ENCODE assay signal across 8 cellular contexts in the genomic region with DNA sequence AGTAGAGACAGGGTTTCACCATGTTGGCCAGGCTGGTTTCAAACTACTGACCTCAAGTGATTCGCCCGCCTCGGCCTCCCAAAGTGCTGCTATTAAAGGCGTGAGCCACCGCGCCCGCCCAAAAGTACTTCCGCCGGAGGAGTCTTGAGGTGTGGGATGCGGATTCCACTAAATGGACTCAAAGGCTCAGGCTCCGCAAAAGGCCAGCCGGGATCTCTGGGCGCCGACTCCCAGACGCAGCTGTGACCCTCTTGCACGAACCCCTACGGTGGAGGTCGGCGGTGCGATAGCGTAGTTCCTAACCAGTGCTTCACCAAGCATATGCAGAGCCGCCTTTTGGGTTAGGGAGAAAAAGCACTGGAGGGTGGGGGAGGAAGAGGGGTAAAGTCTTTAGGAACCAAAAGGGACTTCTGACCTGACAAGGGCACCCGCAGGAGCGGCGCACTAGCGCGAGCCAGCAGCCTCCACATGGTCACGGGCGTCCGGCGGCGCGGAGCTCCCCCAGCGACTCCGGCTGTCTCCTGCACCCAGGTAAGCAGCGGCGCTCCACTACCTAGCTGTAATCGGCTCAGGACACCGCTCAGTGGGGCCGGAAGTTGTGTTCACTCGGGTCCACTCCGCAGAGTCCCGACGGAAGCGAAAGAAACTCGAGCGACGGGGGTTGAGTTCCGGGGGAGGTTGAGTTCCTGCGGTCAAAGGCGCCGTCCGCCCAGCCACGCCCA. TPM values are rescaled to one million over a fixed set of nuclear protein-coding genes. Genes with fewer than 3 reads are reported as not detected.
A peak's percentile ranks its signal among the peaks of the same experiment; 100 is the strongest.
DNase-seq lines count a peak whose midpoint lies in the region; ATAC-seq and TF ChIP-seq lines count a peak whose summit lies in the region.

Gene MRPL16, minus strand, starts transcription at position 590 of the 722 bp plus-strand sequence. Its CDS starts 120 bp downstream, at position 470.

- intact Hi-C loops in Calu3 (cut with micrococcal nuclease; ENCODE audit: unreplicated experiment), result loop anchor here (10.0 kb wide), 1 partner anchor 266 kb away; no protein-coding TSS in a partner anchor

- DNase-seq in Calu3, result peak; percentile 89
- peak in 75 of 76 experiments; percentile 27 to 94 (median 84) for DNase-seq in HUDEP-2 (lab: John Stamatoyannopoulos, UW; ENCODE audit: unreplicated experiment in 76 of 76)
- peak; percentile 89 for DNase-seq in NOMO-1 treated with dmso at 0.1 percent for 144 hours (lab: John Stamatoyannopoulos, UW; ENCODE audit: unreplicated experiment)
- DNase-seq in activated CD8-positive, alpha-beta memory T cell treated with anti-CD3 and anti-CD28 coated beads, Interleukin-2, amount 10 ng/mL, durations not matched to agents 7 days and 5 days, result peak; percentile 95
- DNase-seq in mesothelial cell of epicardium (ENCODE audit: low spot score in 2 of 2, unreplicated experiment in 2 of 2), result peak; percentile 73 to 91
- peak; percentile 83 for DNase-seq in stimulated activated CD8-positive, alpha-beta memory T cell treated with anti-CD3 and anti-CD28 coated beads, Interleukin-15, amount 100 ng/mL, for 48 hours (ENCODE audit: low read depth in 2 of 2)

- peak; percentile 96 for ATAC-seq in GM21381 (IDR thresholded peaks at IDR 0.05; ENCODE audit: unreplicated experiment)
- ATAC-seq in activated CD8-positive, alpha-beta memory T cell treated with anti-CD3 and anti-CD28 coated beads, Interleukin-2, amount 10 ng/mL, durations not matched to agents 7 days and 5 days, result peak; percentile 99

- H3K27ac Mint-ChIP-seq in Calu3 (ENCODE audit: unreplicated experiment), result peak within 1 kb of the TSS; percentile 87
- peak within 1 kb of the TSS; percentile 91 for H3K27ac Mint-ChIP-seq in activated CD8-positive, alpha-beta memory T cell treated with anti-CD3 and anti-CD28 coated beads, Interleukin-2, amount 10 ng/mL, durations not matched to agents 7 days and 5 days
- peak within 1 kb of the TSS; percentile 95 for H3K27ac Mint-ChIP-seq in mesothelial cell of epicardium

- CTCF ChIA-PET in Calu3 (lab: Charles Lee), result interaction anchor here (0.9 to 1.9 kb wide), 3 partner anchors 55 to 273 kb away, joined by 4 to 5 read pairs (median 5); partner anchors contain the start of gene STX3
- CTCF ChIA-PET in activated CD8-positive, alpha-beta memory T cell treated with anti-CD3 and anti-CD28 coated beads, Interleukin-2, amount 10 ng/mL, durations not matched to agents 7 days and 5 days (lab: Charles Lee), result interaction anchor here (1.0 to 5.1 kb wide), 11 partner anchors 8 to 141 kb away, joined by 3 to 50 read pairs (median 4); partner anchors contain the start of genes PATL1 and STX3

- in situ Hi-C loops in endometrial microvascular endothelial cells (cut with HindIII; ENCODE audit: inconsistent ontology term, low pct_unique_long_range_greater_than_20kb, low sequenced_read_pairs), result no loop called here

- H3K27me3 Mint-ChIP-seq in Calu3 (ENCODE audit: unreplicated experiment), result no peaks in the 10 kb centered on the region
- no peaks in the 10 kb centered on the region for H3K27me3 Mint-ChIP-seq in activated CD8-positive, alpha-beta memory T cell treated with anti-CD3 and anti-CD28 coated beads, Interleukin-2, amount 10 ng/mL, durations not matched to agents 7 days and 5 days
- H3K27me3 Mint-ChIP-seq in mesothelial cell of epicardium (ENCODE audit: low read depth), result peaks cover 6% of the 10 kb centered on the region

- no peak for TF ChIP-seq CTCF in Calu3 (IDR thresholded peaks at IDR 0.05; ENCODE audit: unreplicated experiment)
- TF ChIP-seq CTCF in mesothelial cell of epicardium (IDR thresholded peaks at IDR 0.05; ENCODE audit: unreplicated experiment), result peak; percentile 15

- BruUV-seq in Calu3 (replicated peaks; lab: Mats Ljungman, UMichigan), result no TSS peak

- peak within 1 kb of the TSS; percentile 90 for H3K4me3 Mint-ChIP-seq in Calu3 (ENCODE audit: low read depth, unreplicated experiment)
- peak within 1 kb of the TSS; percentile 91 for H3K4me3 Mint-ChIP-seq in activated CD8-positive, alpha-beta memory T cell treated with anti-CD3 and anti-CD28 coated beads, Interleukin-2, amount 10 ng/mL, durations not matched to agents 7 days and 5 days
- peak within 1 kb of the TSS; percentile 92 for H3K4me3 Mint-ChIP-seq in mesothelial cell of epicardium

- peaks cover 9% of the 10 kb centered on the region for H3K4me1 Mint-ChIP-seq in Calu3 (ENCODE audit: low read depth, unreplicated experiment)
- peaks cover 34% of the 10 kb centered on the region for H3K4me1 Mint-ChIP-seq in activated CD8-positive, alpha-beta memory T cell treated with anti-CD3 and anti-CD28 coated beads, Interleukin-2, amount 10 ng/mL, durations not matched to agents 7 days and 5 days
- peaks cover 11% of the 10 kb centered on the region for H3K4me1 Mint-ChIP-seq in mesothelial cell of epicardium

- H3K36me3 Mint-ChIP-seq in Calu3 (ENCODE audit: insufficient read depth, unreplicated experiment) (peaks cover 45% of the 10 kb centered on the region), mesothelial cell of epicardium (peaks cover 7% of the 10 kb centered on the region)
- H3K36me3 Mint-ChIP-seq in activated CD8-positive, alpha-beta memory T cell treated with anti-CD3 and anti-CD28 coated beads, Interleukin-2, amount 10 ng/mL, durations not matched to agents 7 days and 5 days, result peaks cover 25% of the 10 kb centered on the region

- H3K9me3 Mint-ChIP-seq in Calu3 (ENCODE audit: low read depth, unreplicated experiment) (no peaks in the 10 kb centered on the region), mesothelial cell of epicardium (peaks cover 4% of the 10 kb centered on the region)
- H3K9me3 Mint-ChIP-seq in activated CD8-positive, alpha-beta memory T cell treated with anti-CD3 and anti-CD28 coated beads, Interleukin-2, amount 10 ng/mL, durations not matched to agents 7 days and 5 days (ENCODE audit: low read depth), result no peaks in the 10 kb centered on the region

RNA-seq across cellular contexts. Expression of gene MRPL16, which starts in this region (rescaled TPM):
- total RNA-seq in Calu3 (2022) (49.8 and 51.2 TPM in 2 replicates), endometrial microvascular endothelial cells (ENCODE audit: inconsistent ontology term) (48.8 TPM), mesothelial cell of epicardium (34.3 to 42.3 TPM (median 37.2 TPM) in 3 replicates)
- 100 to 1,000 TPM in 1 of 2 experiments, 10 to 100 TPM in 1; 76.5 to 102 TPM for total RNA-seq in activated CD8-positive, alpha-beta memory T cell treated with anti-CD3 and anti-CD28 coated beads, Interleukin-2, amount 10 ng/mL, durations not matched to agents 7 days and 5 days

Comparison
In these comparisons a context has a peak if more than half of its experiments do, and no peak if none do; other contexts are left out.
1. Peak in every context shown above with its lines: DNase-seq and ATAC-seq.